Comparison of ENCODE assay signal across 1 cellular context in genomic region chr9:128555180-128555721, GRCh38.
TF ChIP-seq lines count a peak whose summit lies in the region.

No MANE protein-coding gene starts in this region.

TF ChIP-seq in HEK293, 187 proteins besides CTCF, POLR2A, EP300 and RAD21 (continued from another document and continues in another):
- TF ChIP-seq GLIS2 (tag by site-specific recombination; IDR thresholded peaks at IDR 0.05) (no peak), ZNF2 (tag by site-specific recombination; IDR thresholded peaks at IDR 0.05) (no peak), ATF2 (tag by site-specific recombination; IDR thresholded peaks at IDR 0.05; ENCODE audit: low read depth) (peak; percentile 36; the same call in 1 of the 2 replicates), HOXC10 (CRISPR knock-in tag; IDR thresholded peaks at IDR 0.05) (no peak), ZNF561 (tag by site-specific recombination; IDR thresholded peaks at IDR 0.05; ENCODE audit: borderline replicate concordance) (no peak), ZSCAN18 (tag by site-specific recombination; IDR thresholded peaks at IDR 0.05) (no peak), ELK4 (IDR thresholded peaks at IDR 0.05; ENCODE audit: borderline replicate concordance, low read depth, low read length) (no peak), ZBTB1 (tag by site-specific recombination; IDR thresholded peaks at IDR 0.05) (no peak), ZBTB26 (tag by site-specific recombination; optimal IDR thresholded peaks at IDR 0.05) (no peak), ZNF610 (tag by site-specific recombination; IDR thresholded peaks at IDR 0.05; ENCODE audit: borderline replicate concordance) (no peak), TRIM28 (IDR thresholded peaks at IDR 0.05; ENCODE audit: borderline replicate concordance, low read length) (no peak), ZNF341 (tag by site-specific recombination; IDR thresholded peaks at IDR 0.05; ENCODE audit: low read depth) (peak; percentile 32; the same call in 1 of the 2 replicates), PRDM10 (tag by site-specific recombination; IDR thresholded peaks at IDR 0.05) (peak; percentile 75), ZBTB21 (tag by site-specific recombination; IDR thresholded peaks at IDR 0.05) (no peak), ZBTB44 (tag by site-specific recombination; IDR thresholded peaks at IDR 0.05) (peak; percentile 68; the same call in 1 of the 2 replicates), ZNF639 (tag by site-specific recombination; IDR thresholded peaks at IDR 0.05) (no peak), ZNF221 (tag by site-specific recombination; IDR thresholded peaks at IDR 0.05; ENCODE audit: borderline replicate concordance) (no peak), SCRT1 (tag by site-specific recombination; IDR thresholded peaks at IDR 0.05; ENCODE audit: borderline replicate concordance) (no peak), ZNF707 (tag by site-specific recombination; IDR thresholded peaks at IDR 0.05) (no peak), ZBTB10 (tag by site-specific recombination; IDR thresholded peaks at IDR 0.05) (no peak), ZBTB20 (tag by site-specific recombination; IDR thresholded peaks at IDR 0.05) (no peak), ZNF266 (tag by site-specific recombination; IDR thresholded peaks at IDR 0.05; ENCODE audit: low read depth) (no peak), ZNF146 (tag by site-specific recombination; IDR thresholded peaks at IDR 0.05) (no peak), ZNF600 (tag by site-specific recombination; IDR thresholded peaks at IDR 0.05) (no peak), ZNF776 (tag by site-specific recombination; IDR thresholded peaks at IDR 0.05; ENCODE audit: borderline replicate concordance) (no peak), ZNF211 (tag by site-specific recombination; IDR thresholded peaks at IDR 0.05; ENCODE audit: low read depth) (no peak), PRDM6 (tag by site-specific recombination; IDR thresholded peaks at IDR 0.05) (peak; percentile 47), SP3 (tag by site-specific recombination; IDR thresholded peaks at IDR 0.05) (no peak), YY2 (tag by site-specific recombination; IDR thresholded peaks at IDR 0.05) (no peak), ZSCAN4 (tag by site-specific recombination; IDR thresholded peaks at IDR 0.05) (no peak), ZNF26 (tag by site-specific recombination; IDR thresholded peaks at IDR 0.05) (no peak), FEZF1 (tag by site-specific recombination; IDR thresholded peaks at IDR 0.05) (peak; percentile 17; the same call in 1 of the 2 replicates), ZNF366 (tag by site-specific recombination; conservative IDR thresholded peaks at IDR 0.05) (0 out of 2 replicates have a peak, but pooled peaks have one; percentile 12), ZBTB8A (tag by site-specific recombination; IDR thresholded peaks at IDR 0.05) (no peak), ZBTB17 (tag by site-specific recombination; IDR thresholded peaks at IDR 0.05) (peak; percentile 56; the same call in 1 of the 2 replicates), IKZF3 (tag by site-specific recombination; IDR thresholded peaks at IDR 0.05) (no peak), ZNF792 (tag by site-specific recombination; IDR thresholded peaks at IDR 0.05) (no peak), ZNF548 (tag by site-specific recombination; IDR thresholded peaks at IDR 0.05) (no peak), ZXDB (tag by site-specific recombination; IDR thresholded peaks at IDR 0.05) (0 out of 2 replicates have a peak, but pooled peaks have one; percentile 15), ZIC2 (tag by site-specific recombination; IDR thresholded peaks at IDR 0.05) (no peak), ZNF571 (tag by site-specific recombination; IDR thresholded peaks at IDR 0.05) (no peak), GFI1B (tag by site-specific recombination; IDR thresholded peaks at IDR 0.05) (no peak), ZFP37 (tag by site-specific recombination; IDR thresholded peaks at IDR 0.05) (no peak), KLF16 (tag by site-specific recombination; IDR thresholded peaks at IDR 0.05) (no peak)
